ENCODE assay signal across 25 cellular contexts in genomic region chr22:38789606-38790005, GRCh38. TPM values are rescaled to one million over a fixed set of nuclear protein-coding genes. Genes with fewer than 3 reads are reported as not detected.
DNase-seq lines count a peak whose midpoint lies in the region; ATAC-seq and TF ChIP-seq lines count a peak whose summit lies in the region.
"Had no signal": no experiment of that assay in that cellular context is flagged by ENCODE, and none has a peak within 500 bp of the region (broad histone marks: within the 10 kb centered on the region; RNA-seq: fewer than 3 reads in every experiment).

No MANE protein-coding gene starts in this region.

- dilution Hi-C loops in IMR-90 (cut with HindIII; ENCODE audit: low sequenced_read_pairs, unreplicated experiment): no loop called here

- peak overlapping the region; percentile 30 for H2AK9ac ChIP-seq in IMR-90 (replicated peaks; ENCODE audit: low read depth, low read length, poor library complexity)

- H3K9me3 ChIP-seq in cardiac muscle cell (ENCODE audit: low read depth) (no peaks in the 10 kb centered on the region), IMR-90 (ENCODE audit: control insufficient read depth, insufficient read depth, low read length) (no peaks in the 10 kb centered on the region), lung (ENCODE audit: control insufficient read depth in 2 of 2, insufficient read depth in 1 of 2, low read length in 1 of 2) (no peaks in the 10 kb centered on the region), tibial artery (no peaks in the 10 kb centered on the region)
- H3K9me3 ChIP-seq: BE2C, SJSA1 had no signal

- H3K9ac ChIP-seq in IMR-90 (ENCODE audit: low read depth, low read length): no peak overlapping the region

- no peak overlapping the region for H3K23ac ChIP-seq in IMR-90 (ENCODE audit: low read depth, low read length)

- peaks cover 12 to 55% of the 10 kb centered on the region in 2 experiments for H3K79me1 ChIP-seq in IMR-90 (ENCODE audit: low read depth in 1 of 2, low read length in 2 of 2)

- H4K5ac ChIP-seq in IMR-90 (ENCODE audit: low read depth, low read length): no peak overlapping the region

- in situ Hi-C loops in IMR-90 (cut with MboI; ENCODE audit: low sequenced_read_pairs): no loop called here

- POLR2A ChIA-PET in IMR-90 (lab: Charles Lee; ENCODE audit: unreplicated experiment): no interaction called here

- H3K4ac ChIP-seq in IMR-90 (ENCODE audit: low read depth, low read length): no peak overlapping the region

- no peak overlapping the region for H2BK120ac ChIP-seq in IMR-90 (ENCODE audit: low read depth, low read length)

- no peak overlapping the region for H4K91ac ChIP-seq in IMR-90 (ENCODE audit: insufficient read depth, low read depth, low read length)

- no peak overlapping the region for H3K14ac ChIP-seq in IMR-90 (replicated peaks; ENCODE audit: low read depth, low read length)

- 100% methylated on average over 2 of the region's 4 CpGs; no CpG with 5 or more reads in 1 of the 2 experiments for WGBS in IMR-90 (ENCODE audit: extremely low coverage in 2 of 2, insufficient read length in 1 of 2), 2 experiments
- WGBS in lung, 2 donors: 96% methylated on average over 4 of the region's 4 CpGs

- H3K4me2 ChIP-seq in IMR-90 (ENCODE audit: low read depth, low read length): no peak overlapping the region
- H3K4me2 ChIP-seq: PC-9 had no signal

- no peaks in the 10 kb centered on the region for H3K36me3 ChIP-seq in cardiac muscle cell
- H3K36me3 ChIP-seq in IMR-90 (ENCODE audit: control insufficient read depth, insufficient read depth, low read length): peaks cover 6% of the 10 kb centered on the region
- peaks cover 5 to 9% of the 10 kb centered on the region in 2 donors for H3K36me3 ChIP-seq in lung (ENCODE audit: control insufficient read depth in 2 of 2, insufficient read depth in 2 of 2, low read length in 2 of 2)
- H3K36me3 ChIP-seq in tibial artery: peaks cover 0 to 22% (median 8%) of the 10 kb centered on the region in 3 donors
- H3K36me3 ChIP-seq: BE2C had no signal

- TF ChIP-seq CTCF in cardiac muscle cell (IDR thresholded peaks at IDR 0.05; ENCODE audit: low read depth, low read length) (no peak), IMR-90 (conservative IDR thresholded peaks at IDR 0.05; ENCODE audit: low read depth, low read length) (no peak), lung (IDR thresholded peaks at IDR 0.05; ENCODE audit: control extremely low read depth, extremely low read depth) (no peak), tibial artery (IDR thresholded peaks at IDR 0.05) (no peak), GM10266 (IDR thresholded peaks at IDR 0.05; ENCODE audit: control insufficient read depth, insufficient read depth, low read depth, missing control alignments) (no peak)

- H3K27ac ChIP-seq in cardiac muscle cell (peak overlapping the region; percentile 95), IMR-90 (ENCODE audit: insufficient read depth, low read length) (no peak overlapping the region), lung (ENCODE audit: low read depth in 1 of 2, low read length in 1 of 2) (peak overlapping the region; percentile 9 to 80), tibial artery (peak overlapping the region; percentile 76 to 79)
- H3K27ac ChIP-seq: 22Rv1, PC-9, SJSA1 had no signal

- H3K18ac ChIP-seq in IMR-90 (ENCODE audit: low read depth, low read length): no peak overlapping the region

- TF ChIP-seq RAD21 in IMR-90 (IDR thresholded peaks at IDR 0.05; ENCODE audit: low read length): no peak

- CTCF ChIA-PET in IMR-90 (lab: Yijun Ruan, JAX): interaction anchor here (0.6 kb wide), 1 partner anchor 76 kb away, joined by 3 read pairs; no protein-coding TSS in a partner anchor

- H4K8ac ChIP-seq in IMR-90 (ENCODE audit: low read depth in 2 of 2, low read length in 2 of 2): no peak overlapping the region

- peaks cover 7% of the 10 kb centered on the region; the same call in 1 of the 2 replicates for H4K20me1 ChIP-seq in IMR-90 (ENCODE audit: insufficient read depth, low read length)

- peak overlapping the region; percentile 5; the same call in 1 of the 2 replicates for H2AK5ac ChIP-seq in IMR-90 (ENCODE audit: low read depth, low read length)

- H3K56ac ChIP-seq in IMR-90 (ENCODE audit: extremely low read depth, insufficient read depth, low read length): no peak overlapping the region

- no peak for TF ChIP-seq POLR2A in IMR-90 (IDR thresholded peaks at IDR 0.05; ENCODE audit: low read depth, low read length)

- DNase-seq in cardiac muscle cell (ENCODE audit: low read depth in 1 of 2, low spot score in 1 of 2) (no peak), Right ventricle myocardium superior (no peak), IMR-90 (no peak), lung (ENCODE audit: low spot score) (no peak), tibial artery (no peak), NCI-H748 treated with DMSO at 0.1 percent for 48 hours (lab: John Stamatoyannopoulos, UW) (no peak), GM10266 (ENCODE audit: extremely low spot score) (no peak)
- no peak for DNase-seq in activated CD4-positive, alpha-beta T cell treated with anti-CD3 and anti-CD28 coated beads for 4 hours
- DNase-seq: ACHN, Calu3, GF-D8, HCEC 1CT, KBM-7, MV-4-11, NCI-H146, NCI-H1930, NCI-H2107, NCI-H526, PC-9 had no signal

- no peak overlapping the region for H2BK15ac ChIP-seq in IMR-90 (ENCODE audit: low read depth, low read length)

- no peak overlapping the region for H2BK5ac ChIP-seq in IMR-90 (ENCODE audit: low read depth, low read length, poor library complexity, severe bottlenecking)

- no peaks in the 10 kb centered on the region for H3K27me3 ChIP-seq in cardiac muscle cell
- H3K27me3 ChIP-seq in IMR-90 (ENCODE audit: control insufficient read depth, insufficient read depth, low read length): no peaks in the 10 kb centered on the region
- H3K27me3 ChIP-seq in lung (ENCODE audit: control insufficient read depth, insufficient read depth): no peaks in the 10 kb centered on the region
- H3K27me3 ChIP-seq in tibial artery: no peaks in the 10 kb centered on the region
- H3K27me3 ChIP-seq: BE2C, SJSA1 had no signal

- H3K9me1 ChIP-seq in IMR-90 (ENCODE audit: insufficient read depth, low read length): peaks cover 34% of the 10 kb centered on the region

- H3K4me1 ChIP-seq in cardiac muscle cell (ENCODE audit: low read depth) (peaks cover 47% of the 10 kb centered on the region), IMR-90 (ENCODE audit: control insufficient read depth, insufficient read depth, low read length) (peaks cover 16% of the 10 kb centered on the region), lung (ENCODE audit: control insufficient read depth in 2 of 2, insufficient read depth in 2 of 2, low read length in 2 of 2) (peaks cover 4 to 20% of the 10 kb centered on the region in 2 donors), tibial artery (peaks cover 0 to 51% (median 23%) of the 10 kb centered on the region in 4 donors)

- H2BK20ac ChIP-seq in IMR-90 (ENCODE audit: low read depth, low read length): no peak overlapping the region

- no peak overlapping the region for H2AFZ ChIP-seq in IMR-90 (replicated peaks; ENCODE audit: low read length, poor library complexity)
- H2AFZ ChIP-seq: PC-9 had no signal

- no TSS peak for BruUV-seq in IMR-90 (replicated peaks; lab: Mats Ljungman, UMichigan)

- ATAC-seq in Right ventricle myocardium superior (ENCODE audit: poor library complexity): no peak
- no peak for ATAC-seq in IMR-90 (ENCODE audit: low read depth)
- ATAC-seq in lung (ENCODE audit: insufficient read depth, low FRiP score): no peak
- ATAC-seq: HepG2, Right ventricle myocardium inferior had no signal

- H3K4me3 ChIP-seq in cardiac muscle cell (no peak overlapping the region), IMR-90 (ENCODE audit: insufficient read depth, low read depth, low read length) (no peak overlapping the region), lung (no peak overlapping the region), tibial artery (no peak overlapping the region)
- H3K4me3 ChIP-seq: PC-9, SJSA1 had no signal

- intact Hi-C loops in Right ventricle myocardium superior (cut with DNase I) (no loop called here), IMR-90 (cut with micrococcal nuclease) (loop anchor here (5.0 kb wide), 1 partner anchor 53 kb away; the partner anchor contains the start of gene NPTXR), tibial artery (cut with DNase I; ENCODE audit: low total_unique reads) (loop anchor here (10.0 kb wide), 1 partner anchor 55 kb away; the partner anchor contains the start of gene NPTXR)

TF ChIP-seq in IMR-90, 13 proteins besides CTCF, POLR2A, EP300 and RAD21 (continues in another document):
- TF ChIP-seq RFX5 (IDR thresholded peaks at IDR 0.05; ENCODE audit: low read depth, low read length): no peak

RNA-seq across cellular contexts. Expression of gene DNAL4, which starts 4.3 kb away (rescaled TPM):
- total RNA-seq in cardiac muscle cell (42.3 and 48.5 TPM in 2 replicates), Right ventricle myocardium superior (12.2 TPM), IMR-90 (2012; rRNA removed) (6.1 and 6.9 TPM in 2 replicates), lung (10 to 100 TPM; 28.4 to 29.0 TPM)
- polyA plus RNA-seq in cardiac muscle cell (39.7 and 55.4 TPM in 2 replicates), IMR-90 (2012; rRNA removed) (12.1 and 14.2 TPM in 2 replicates), lung (10 to 100 TPM; 22.2 to 24.1 TPM)
- polyA plus RNA-seq in IMR-90 (2012; cell fraction: cytosol; rRNA removed): 14.7 and 19.4 TPM in 2 replicates
- polyA plus RNA-seq in IMR-90 (2012; cell fraction: nucleus; rRNA removed; ENCODE audit: low replicate concordance): 7.3 and 9.3 TPM in 2 replicates

RNA-seq across cellular contexts. Expression of gene SUN2, which starts 33.8 kb away (rescaled TPM):
- total RNA-seq in cardiac muscle cell (41.4 and 105 TPM in 2 replicates), Right ventricle myocardium superior (117 TPM), IMR-90 (2012; rRNA removed) (25.6 and 27.8 TPM in 2 replicates), lung (100 to 1,000 TPM in 1 of 2 donors, 10 to 100 TPM in 1; 75.5 to 220 TPM)
- polyA plus RNA-seq in cardiac muscle cell (28.0 and 78.1 TPM in 2 replicates), IMR-90 (2012; rRNA removed) (50.0 and 57.3 TPM in 2 replicates), lung (100 to 1,000 TPM in 1 of 2 donors, 10 to 100 TPM in 1; 58.6 to 138 TPM)
- 42.6 and 49.1 TPM in 2 replicates for polyA plus RNA-seq in IMR-90 (2012; cell fraction: cytosol; rRNA removed)
- 32.0 and 72.8 TPM in 2 replicates for polyA plus RNA-seq in IMR-90 (2012; cell fraction: nucleus; rRNA removed; ENCODE audit: low replicate concordance)

RNA-seq across cellular contexts. Expression of gene NPTXR, which starts 54.2 kb away (rescaled TPM):
- total RNA-seq in cardiac muscle cell: 15.1 and 16.7 TPM in 2 replicates
- 4.0 and 4.2 TPM in 2 replicates for polyA plus RNA-seq in cardiac muscle cell
- 16.8 TPM for total RNA-seq in Right ventricle myocardium superior
- total RNA-seq in IMR-90 (2012; rRNA removed): 0.28 and 0.36 TPM in 2 replicates
- 1.8 and 2.2 TPM in 2 replicates for polyA plus RNA-seq in IMR-90 (2012; rRNA removed)
- polyA plus RNA-seq in IMR-90 (2012; cell fraction: cytosol; rRNA removed): 1.3 and 2.3 TPM in 2 replicates
- 1.4 and 1.6 TPM in 2 replicates for polyA plus RNA-seq in IMR-90 (2012; cell fraction: nucleus; rRNA removed; ENCODE audit: low replicate concordance)
- total RNA-seq in lung: 1 to 10 TPM; 4.2 to 5.8 TPM
- polyA plus RNA-seq in lung: 1 to 10 TPM in 1 of 2 donors, under 1 TPM in 1; 0.98 to 1.5 TPM
- polyA plus RNA-seq: CD14-positive monocyte had no signal
